In genomic region chr15:83380682-83381081, GRCh38 we compare ENCODE assay signal across 10 cellular contexts.
A peak's percentile ranks its signal among the peaks of the same experiment; 100 is the strongest.
DNase-seq lines count a peak whose midpoint lies in the region; ATAC-seq and TF ChIP-seq lines count a peak whose summit lies in the region.
"Had no signal": no experiment of that assay in that cellular context is flagged by ENCODE, and none has a peak within 500 bp of the region (broad histone marks: within the 10 kb centered on the region; RNA-seq: fewer than 3 reads in every experiment).

No MANE protein-coding gene starts in this region.

- H3K9me3 Mint-ChIP-seq in chondrocyte (ENCODE audit: low read depth) (no peaks in the 10 kb centered on the region), CD14-positive monocyte (peaks cover 0 to 5% (median 0%) of the 10 kb centered on the region in 7 donors)

- H3K27ac ChIP-seq in AG04450 (ENCODE audit: low read depth, low read length): no peak overlapping the region
- no peak overlapping the region for H3K27ac ChIP-seq in OCI-LY1 (ENCODE audit: low read depth, low read length, poor library complexity, severe bottlenecking)
- H3K27ac ChIP-seq: HL-60, upper lobe of left lung had no signal

- H3K36me3 ChIP-seq in OCI-LY1 (ENCODE audit: insufficient read depth, low read length) (no peaks in the 10 kb centered on the region), mucosa of descending colon (ENCODE audit: low read depth) (no peaks in the 10 kb centered on the region)
- H3K36me3 ChIP-seq: upper lobe of left lung had no signal

- H3K79me2 ChIP-seq in OCI-LY1 (ENCODE audit: insufficient read depth, low read length): no peaks in the 10 kb centered on the region

- no peaks in the 10 kb centered on the region for H3K9me3 ChIP-seq in AG04450 (ENCODE audit: control insufficient read depth, insufficient read depth, low read length)
- H3K9me3 ChIP-seq in OCI-LY1 (ENCODE audit: low read length): no peaks in the 10 kb centered on the region
- H3K9me3 ChIP-seq in mucosa of descending colon: no peaks in the 10 kb centered on the region
- H3K9me3 ChIP-seq: upper lobe of left lung had no signal

- POLR2A ChIA-PET in AG04450 (lab: Yijun Ruan, JAX): no interaction called here

- TF ChIP-seq CTCF in AG04450 (IDR thresholded peaks at IDR 0.05; ENCODE audit: low read depth, low read length) (peak; percentile 17; the same call in 1 of the 2 replicates), GM13977 (IDR thresholded peaks at IDR 0.05; ENCODE audit: extremely low read depth, insufficient read depth, missing control alignments) (peak; percentile 78), OCI-LY1 (IDR thresholded peaks at IDR 0.05; ENCODE audit: low read length) (peak; percentile 44; the same call in 1 of the 2 replicates), chondrocyte (IDR thresholded peaks at IDR 0.05) (peak; percentile 58), mucosa of descending colon (IDR thresholded peaks at IDR 0.05) (no peak), CD14-positive monocyte (IDR thresholded peaks at IDR 0.05) (no peak)

- no peak overlapping the region for H2AFZ ChIP-seq in OCI-LY1 (ENCODE audit: low read length)

- CTCF ChIA-PET in AG04450 (lab: Charles Lee): interaction anchor here (4.0 kb wide), 1 partner anchor 133 kb away, joined by 24 read pairs; no protein-coding TSS in a partner anchor

- intact Hi-C loops in mucosa of descending colon (cut with DNase I, micrococcal nuclease) (no loop called here), CD14-positive monocyte (cut with micrococcal nuclease) (no loop called here)

- H3K36me3 Mint-ChIP-seq in chondrocyte (ENCODE audit: low read depth) (no peaks in the 10 kb centered on the region), CD14-positive monocyte (no peaks in the 10 kb centered on the region)

- H3K27ac Mint-ChIP-seq in chondrocyte (ENCODE audit: unreplicated experiment) (no peak overlapping the region), CD14-positive monocyte (no peak overlapping the region)

- in situ Hi-C loops in GM13977 (cut with MboI; ENCODE audit: low pct_unique_long_range_greater_than_20kb, low sequenced_read_pairs, unreplicated experiment): loop anchor here (25.0 kb wide), 1 partner anchor 368 kb away; the partner anchor contains the start of gene C15orf40

- H3K9ac ChIP-seq in OCI-LY1 (ENCODE audit: low read length): no peak overlapping the region

- H3K4me2 ChIP-seq in OCI-LY1 (ENCODE audit: low read length): no peak overlapping the region

- no peaks in the 10 kb centered on the region for H3K4me1 ChIP-seq in OCI-LY1 (ENCODE audit: insufficient read depth, low read length, severe bottlenecking)
- H3K4me1 ChIP-seq in mucosa of descending colon (ENCODE audit: low read depth): no peaks in the 10 kb centered on the region

- H3K27me3 Mint-ChIP-seq in chondrocyte (ENCODE audit: low read depth) (peaks cover 4% of the 10 kb centered on the region), CD14-positive monocyte (ENCODE audit: low read depth in 3 of 3) (peaks cover 28 to 42% (median 38%) of the 10 kb centered on the region in 3 donors)

- DNase-seq in AG04450 (ENCODE audit: low read depth, low spot score): no peak
- peak; percentile 85 for DNase-seq in GM13977 (ENCODE audit: low spot score)
- no peak for DNase-seq in chondrocyte (ENCODE audit: low spot score)
- DNase-seq in mucosa of descending colon: peak in 2 of 3 donors; percentile 23 to 27
- no peak for DNase-seq in CD14-positive monocyte (ENCODE audit: low spot score)

- H4K20me1 ChIP-seq in OCI-LY1 (ENCODE audit: insufficient read depth, low read length): no peaks in the 10 kb centered on the region

- no peak overlapping the region for H3K4me3 ChIP-seq in AG04450 (ENCODE audit: low read depth, low read length)
- no peak overlapping the region for H3K4me3 ChIP-seq in OCI-LY1 (ENCODE audit: low read depth, low read length, poor library complexity, severe bottlenecking)
- H3K4me3 ChIP-seq in mucosa of descending colon: no peak overlapping the region
- H3K4me3 ChIP-seq: upper lobe of left lung had no signal

- ATAC-seq in HG02938 (IDR thresholded peaks at IDR 0.05; ENCODE audit: unreplicated experiment) (peak; percentile 87), mucosa of descending colon (peak; percentile 26)
- ATAC-seq in activated CD4-positive, CD25-positive, alpha-beta regulatory T cell treated with anti-CD3 and anti-CD28 coated beads, Interleukin-2, amount 50 U/mL, for 24 hours: no peak

- H3K4me1 Mint-ChIP-seq in chondrocyte (ENCODE audit: low read depth) (peaks cover 7% of the 10 kb centered on the region), CD14-positive monocyte (peaks cover 5% of the 10 kb centered on the region)

- peaks cover 8% of the 10 kb centered on the region for H3K27me3 ChIP-seq in AG04450 (ENCODE audit: control insufficient read depth, insufficient read depth, low read length)
- no peaks in the 10 kb centered on the region for H3K27me3 ChIP-seq in OCI-LY1 (ENCODE audit: insufficient read depth, low read length)

- no peaks in the 10 kb centered on the region for H3F3A ChIP-seq in OCI-LY1 (ENCODE audit: insufficient read depth, low read length)

- H3K9me2 ChIP-seq in OCI-LY1 (ENCODE audit: low read depth, low read length): no peaks in the 10 kb centered on the region

- no peak overlapping the region for H3K4me3 Mint-ChIP-seq in chondrocyte (ENCODE audit: unreplicated experiment)
- peak overlapping the region in 1 of 2 donors; percentile 8 for H3K4me3 Mint-ChIP-seq in CD14-positive monocyte

Comparison
In these comparisons a context has a peak if more than half of its experiments do, and no peak if none do; other contexts are left out.
1. DNase-seq: peak in GM13977 (single experiment) and mucosa of descending colon (2 of 3); none in AG04450 (single experiment), chondrocyte (single experiment) and CD14-positive monocyte (single experiment).
2. CTCF ChIP-seq: peak in AG04450 (single experiment), GM13977 (single experiment), OCI-LY1 (single experiment) and chondrocyte (single experiment); none in mucosa of descending colon (single experiment) and CD14-positive monocyte (single experiment).
3. ATAC-seq: peak in HG02938 (single experiment) and mucosa of descending colon (single experiment); none in activated CD4-positive, CD25-positive, alpha-beta regulatory T cell treated with anti-CD3 and anti-CD28 coated beads, Interleukin-2, amount 50 U/mL, for 24 hours (0 of 2).